15 cellular contexts compared by ENCODE assay signal in the genomic region with DNA sequence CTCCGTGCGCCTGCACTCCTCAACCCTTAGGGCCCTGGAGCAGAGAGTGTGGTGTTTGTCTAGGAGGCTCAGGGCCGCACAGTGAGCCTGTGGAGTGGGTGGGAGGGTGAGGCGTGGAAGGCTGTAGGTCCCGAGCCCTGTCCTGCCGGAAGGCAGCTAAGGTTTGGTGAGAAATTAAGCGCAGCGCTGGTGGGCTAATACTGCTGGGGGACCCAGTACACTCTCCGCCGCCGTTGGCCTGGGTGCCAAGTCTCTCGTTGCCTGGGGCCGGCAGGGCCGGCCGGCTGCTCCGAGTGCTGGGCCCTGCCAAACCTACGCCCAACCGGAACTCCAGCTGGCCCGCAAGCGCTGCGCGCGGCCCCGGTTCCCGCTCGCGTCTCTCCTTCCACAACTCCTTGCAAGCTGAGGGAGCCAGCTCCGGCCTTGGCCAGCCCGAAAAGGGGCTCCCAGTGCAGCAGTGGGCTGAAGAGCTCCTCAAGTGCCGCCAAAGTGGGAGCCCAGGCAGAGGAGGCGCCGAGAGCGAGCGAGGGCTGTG. TPM values are rescaled to one million over a fixed set of nuclear protein-coding genes. Genes with fewer than 3 reads are reported as not detected.
DNase-seq lines count a peak whose midpoint lies in the region; ATAC-seq, FAIRE-seq and TF ChIP-seq lines count a peak whose summit lies in the region.
"Had no signal": no experiment of that assay in that cellular context is flagged by ENCODE, and none has a peak within 500 bp of the region (broad histone marks: within the 10 kb centered on the region; RNA-seq: fewer than 3 reads in every experiment).

No MANE protein-coding gene starts in this region.

- ATAC-seq in HepG2 (peak; percentile 50; the same call in 2 of the 3 replicates), right lobe of liver (no peak), GM19452 (IDR thresholded peaks at IDR 0.05; ENCODE audit: unreplicated experiment) (no peak)
- ATAC-seq: CD8-positive, alpha-beta T cell had no signal

- H2AFZ ChIP-seq in HepG2 (ENCODE audit: low read length) (no peak overlapping the region), neuronal stem cell (ENCODE audit: low read length) (no peak overlapping the region)

- in situ Hi-C loops in HepG2 (cut with HindIII; ENCODE audit: extremely low pct_ligation_motif_present, low pct_unique_long_range_greater_than_20kb): no loop called here

- FAIRE-seq in HepG2 (lab: Jason Lieb, UNC): no peak
- FAIRE-seq: H1 had no signal

- H2AK5ac ChIP-seq in neuronal stem cell (ENCODE audit: low read depth, low read length): no peak overlapping the region

- no peak for TF ChIP-seq RAD21 in HepG2 (CRISPR knock-in tag; IDR thresholded peaks at IDR 0.05)

- H3K9me3 Mint-ChIP-seq in type B pancreatic cell: no peaks in the 10 kb centered on the region
- H3K9me3 Mint-ChIP-seq: CD8-positive, alpha-beta T cell had no signal

- no peak for TF ChIP-seq POLR2A in HepG2 (IDR thresholded peaks at IDR 0.05; ENCODE audit: insufficient read depth in 1 of 2, low read depth in 2 of 2, low read length in 2 of 2)
- TF ChIP-seq POLR2A in right lobe of liver (IDR thresholded peaks at IDR 0.05): no peak

- intact Hi-C loops in HepG2 (cut with micrococcal nuclease; ENCODE audit: unreplicated experiment): no loop called here
- intact Hi-C loops in right lobe of liver (cut with DNase I): no loop called here

- no peak overlapping the region for H3K4me3 Mint-ChIP-seq in type B pancreatic cell
- H3K4me3 Mint-ChIP-seq: B cell; CD8-positive, alpha-beta T cell had no signal

- no peak for DNase-seq in HepG2 (ENCODE audit: low spot score)
- no peak for DNase-seq in right lobe of liver
- DNase-seq in neuronal stem cell (ENCODE audit: low spot score): no peak
- peak; percentile 62 for DNase-seq in type B pancreatic cell (ENCODE audit: extremely low spot score, unreplicated experiment)
- DNase-seq in NCI-H1092 (lab: John Stamatoyannopoulos, UW): no peak
- DNase-seq in activated effector memory CD4-positive, alpha-beta T cell treated with Interleukin-2 at 50 U/mL for 16 hours: no peak
- DNase-seq: Calu3; CD8-positive, alpha-beta T cell; DMS79 treated with DMSO at 0.1 percent for 48 hours; GF-D8 had no signal

- H2BK5ac ChIP-seq in neuronal stem cell (ENCODE audit: low read length): no peak overlapping the region

- H4K8ac ChIP-seq in neuronal stem cell (ENCODE audit: low read depth, low read length): no peak overlapping the region

- H3K79me2 ChIP-seq in HepG2 (ENCODE audit: insufficient read depth, low read length): no peaks in the 10 kb centered on the region

- H3K4me3 ChIP-seq in HepG2 (replicated peaks in 1 of 3; ENCODE audit: insufficient read depth in 1 of 3, low read depth in 2 of 3, low read length in 3 of 3): no peak overlapping the region
- H3K4me3 ChIP-seq in right lobe of liver: no peak overlapping the region
- H3K4me3 ChIP-seq in neuronal stem cell (ENCODE audit: low read length in 2 of 2): no peak overlapping the region
- H3K4me3 ChIP-seq: BLaER1 treated with 17β-estradiol and CSF1 and Interleukin-3, amounts not matched to agents 10 nM and 100 nM; HAP-1 had no signal

- H3K36me3 Mint-ChIP-seq in type B pancreatic cell: no peaks in the 10 kb centered on the region
- H3K36me3 Mint-ChIP-seq: CD8-positive, alpha-beta T cell had no signal

- H2BK12ac ChIP-seq in neuronal stem cell (ENCODE audit: low read length): peak overlapping the region; percentile 94

- no peaks in the 10 kb centered on the region for H3K36me3 ChIP-seq in HepG2 (replicated peaks in 1 of 2; ENCODE audit: control insufficient read depth in 1 of 2, insufficient read depth in 2 of 2, low read length in 2 of 2)
- no peaks in the 10 kb centered on the region for H3K36me3 ChIP-seq in right lobe of liver
- H3K36me3 ChIP-seq in neuronal stem cell (replicated peaks in 1 of 2; ENCODE audit: control insufficient read depth in 2 of 2, insufficient read depth in 2 of 2, low read length in 2 of 2): no peaks in the 10 kb centered on the region
- H3K36me3 ChIP-seq: BLaER1 treated with 17β-estradiol and CSF1 and Interleukin-3, amounts not matched to agents 10 nM and 100 nM; HAP-1 had no signal

- H3K4me1 ChIP-seq in HepG2 (ENCODE audit: insufficient read depth, low read length) (no peaks in the 10 kb centered on the region), right lobe of liver (peaks cover 0 to 5% (median 0%) of the 10 kb centered on the region in 4 donors), neuronal stem cell (ENCODE audit: control insufficient read depth in 2 of 2, insufficient read depth in 1 of 2, low read depth in 1 of 2, low read length in 2 of 2) (peaks cover 0 to 3% of the 10 kb centered on the region in 2 donors)
- H3K4me1 ChIP-seq: HAP-1 had no signal

- H3K4me1 Mint-ChIP-seq in type B pancreatic cell (ENCODE audit: unreplicated experiment): no peaks in the 10 kb centered on the region

- H3K27ac Mint-ChIP-seq in type B pancreatic cell: no peak overlapping the region
- H3K27ac Mint-ChIP-seq: B cell; CD8-positive, alpha-beta T cell had no signal

- H4K20me1 ChIP-seq in HepG2 (ENCODE audit: insufficient read depth, low read length): no peaks in the 10 kb centered on the region
- H4K20me1 ChIP-seq: BLaER1 treated with 17β-estradiol and CSF1 and Interleukin-3, amounts not matched to agents 10 nM and 100 nM had no signal

- H2BK120ac ChIP-seq in neuronal stem cell (ENCODE audit: low read depth, low read length): no peak overlapping the region

- no peaks in the 10 kb centered on the region for H3K27me3 Mint-ChIP-seq in type B pancreatic cell

- H3K9ac ChIP-seq in HepG2 (ENCODE audit: insufficient read depth, low read depth, low read length) (no peak overlapping the region), neuronal stem cell (ENCODE audit: low read depth, low read length, poor library complexity) (no peak overlapping the region)
- H3K9ac ChIP-seq: BLaER1 treated with 17β-estradiol and CSF1 and Interleukin-3, amounts not matched to agents 10 nM and 100 nM had no signal

- no peak overlapping the region for H4K91ac ChIP-seq in neuronal stem cell (ENCODE audit: low read depth, low read length, poor library complexity)

- POLR2A ChIA-PET in HepG2 (lab: Yijun Ruan, JAX): no interaction called here

- 83% methylated on average over 20 of the region's 34 CpGs for WGBS in HepG2 (ENCODE audit: low lambda C conversion rate)
- 77% methylated on average over 5 of the region's 34 CpGs for WGBS in right lobe of liver (ENCODE audit: insufficient coverage, low coverage, low lambda C conversion rate, missing lambda C conversion rate)
- WGBS in neuronal stem cell (ENCODE audit: extremely low coverage in 2 of 2, insufficient read length in 2 of 2, insufficient replicate concordance in 1 of 2), 2 donors: no CpG with 5 or more reads among the region's 34 CpGs

- CTCF ChIA-PET in HepG2 (lab: Yijun Ruan, JAX; ENCODE audit: low intra/inter-chr PET ratio, low total read pairs): no interaction called here

- peak overlapping the region; percentile 65 for H3K23ac ChIP-seq in neuronal stem cell (ENCODE audit: low read depth, low read length, poor library complexity)

- no peaks in the 10 kb centered on the region for H3K79me1 ChIP-seq in neuronal stem cell (ENCODE audit: low read depth, low read length)

- H3K9me3 ChIP-seq in HepG2 (ENCODE audit: low read length) (no peaks in the 10 kb centered on the region), right lobe of liver (no peaks in the 10 kb centered on the region), neuronal stem cell (replicated peaks in 1 of 2; ENCODE audit: control insufficient read depth in 2 of 2, insufficient read depth in 1 of 2, low read depth in 1 of 2, low read length in 2 of 2) (no peaks in the 10 kb centered on the region)
- H3K9me3 ChIP-seq: HAP-1 had no signal

- no peak overlapping the region for H2BK15ac ChIP-seq in neuronal stem cell (ENCODE audit: low read length)

- H3K27me3 ChIP-seq in HepG2 (ENCODE audit: control insufficient read depth in 1 of 2, insufficient read depth in 2 of 2, low read length in 2 of 2) (peaks cover 0 to 3% of the 10 kb centered on the region in 2 experiments; a peak in 2 of 5 replicates), right lobe of liver (peaks cover 6 to 7% of the 10 kb centered on the region in 2 donors), neuronal stem cell (ENCODE audit: control insufficient read depth in 3 of 3, insufficient read depth in 3 of 3, low read depth in 1 of 3, low read length in 3 of 3) (no peaks in the 10 kb centered on the region)
- H3K27me3 ChIP-seq: BLaER1 treated with 17β-estradiol and CSF1 and Interleukin-3, amounts not matched to agents 10 nM and 100 nM had no signal

- TF ChIP-seq EP300 in HepG2 (IDR thresholded peaks at IDR 0.05; ENCODE audit: low read depth in 2 of 2, low read length in 2 of 2): no peak
- no peak for TF ChIP-seq EP300 in HepG2 (CRISPR knock-in tag; IDR thresholded peaks at IDR 0.05; ENCODE audit: borderline replicate concordance)

- no peak overlapping the region for H3K4ac ChIP-seq in neuronal stem cell (ENCODE audit: low read length)

- H3K27ac ChIP-seq in HepG2 (ENCODE audit: extremely low read length, insufficient read depth, low read length) (no peak overlapping the region), right lobe of liver (no peak overlapping the region), neuronal stem cell (replicated peaks; ENCODE audit: low read length) (no peak overlapping the region)
- H3K27ac ChIP-seq: BLaER1 treated with 17β-estradiol and CSF1 and Interleukin-3, amounts not matched to agents 10 nM and 100 nM had no signal

- no peak overlapping the region for H3K4me2 ChIP-seq in HepG2 (ENCODE audit: low read depth, low read length)
- H3K4me2 ChIP-seq in neuronal stem cell (ENCODE audit: insufficient read depth, low read length, poor library complexity, severe bottlenecking): no peak overlapping the region
- H3K4me2 ChIP-seq: BLaER1 treated with 17β-estradiol and CSF1 and Interleukin-3, amounts not matched to agents 10 nM and 100 nM had no signal

- BruUV-seq in HepG2 (replicated peaks; lab: Mats Ljungman, UMichigan): no TSS peak

- H3K18ac ChIP-seq in neuronal stem cell (ENCODE audit: low read length): peak overlapping the region; percentile 57

- TF ChIP-seq CTCF in HepG2 (CRISPR knock-in tag; IDR thresholded peaks at IDR 0.05) (no peak), right lobe of liver (IDR thresholded peaks at IDR 0.05) (no peak), type B pancreatic cell (conservative IDR thresholded peaks at IDR 0.05) (no peak)

- no peak overlapping the region for H3K14ac ChIP-seq in neuronal stem cell (ENCODE audit: low read length)

RNA-seq across cellular contexts. Expression of gene MCUR1, which starts 40.4 kb away (rescaled TPM):
- total RNA-seq in HepG2 (2016; rRNA removed; fragmentation: Illumina TruSeq; extraction: Trizol): 27.6 and 29.6 TPM in 2 replicates
- 53.0 and 63.9 TPM in 2 replicates for total RNA-seq in HepG2 (2016; cell fraction: cytosol; rRNA removed; fragmentation: Illumina TruSeq; extraction: Trizol; ENCODE audit: low read depth)
- 21.6 and 28.6 TPM in 2 replicates for total RNA-seq in HepG2 (2016; cell fraction: insoluble cytoplasmic fraction; rRNA removed; fragmentation: Illumina TruSeq; extraction: Trizol)
- 57.1 and 61.7 TPM in 2 replicates for total RNA-seq in HepG2 (2016; cell fraction: membrane; rRNA removed; fragmentation: Illumina TruSeq; extraction: Trizol)
- 13.6 and 16.9 TPM in 2 replicates for total RNA-seq in HepG2 (2016; cell fraction: nucleus; rRNA removed; fragmentation: Illumina TruSeq; extraction: Trizol)
- 6.5 and 8.0 TPM in 2 replicates for polyA plus RNA-seq in HepG2 (2011; rRNA removed)
- 5.1 and 6.7 TPM in 2 replicates for polyA plus RNA-seq in HepG2 (2011; cell fraction: cytosol; rRNA removed)
- 2.7 and 2.9 TPM in 2 replicates for polyA plus RNA-seq in HepG2 (2011; cell fraction: nucleus; rRNA removed)
- 9.7 and 12.4 TPM in 2 replicates for polyA plus RNA-seq in HepG2 (2012)
- 115 and 150 TPM in 2 replicates for polyA plus RNA-seq in HepG2 (2016; cell fraction: cytosol; fragmentation: Illumina TruSeq; extraction: Trizol; ENCODE audit: low read depth)
- polyA plus RNA-seq in HepG2 (2016; cell fraction: insoluble cytoplasmic fraction; fragmentation: Illumina TruSeq; extraction: Trizol; ENCODE audit: low read depth): 35.0 and 35.4 TPM in 2 replicates
- 81.5 and 91.1 TPM in 2 replicates for polyA plus RNA-seq in HepG2 (2016; cell fraction: membrane; fragmentation: Illumina TruSeq; extraction: Trizol; ENCODE audit: low read depth)
- 29.5 and 30.1 TPM in 2 replicates for polyA plus RNA-seq in HepG2 (2016; cell fraction: nucleus; fragmentation: Illumina TruSeq; extraction: Trizol; ENCODE audit: insufficient read depth, low read depth)
- 6.4 and 12.9 TPM in 2 replicates for polyA minus RNA-seq in HepG2 (2011; rRNA and poly(A)+ RNA removed; ENCODE audit: low replicate concordance)
- polyA minus RNA-seq in HepG2 (2011; cell fraction: cytosol; rRNA and poly(A)+ RNA removed): 5.0 and 5.7 TPM in 2 replicates
- polyA minus RNA-seq in HepG2 (2011; cell fraction: nucleus; rRNA and poly(A)+ RNA removed): 10.2 and 13.0 TPM in 2 replicates
- total RNA-seq in right lobe of liver: 10 to 100 TPM; 12.7 to 17.8 (median 15.2) TPM
- 17.4 TPM for polyA plus RNA-seq in neuronal stem cell (2013, experiment 1 of 2)
- 17.8 TPM for polyA plus RNA-seq in neuronal stem cell (2013, experiment 2 of 2)
- total RNA-seq in type B pancreatic cell (ENCODE audit: low replicate concordance): 25.3 and 31.6 TPM in 2 replicates
